ENCODE assay signal across 8 cellular contexts in the genomic region with DNA sequence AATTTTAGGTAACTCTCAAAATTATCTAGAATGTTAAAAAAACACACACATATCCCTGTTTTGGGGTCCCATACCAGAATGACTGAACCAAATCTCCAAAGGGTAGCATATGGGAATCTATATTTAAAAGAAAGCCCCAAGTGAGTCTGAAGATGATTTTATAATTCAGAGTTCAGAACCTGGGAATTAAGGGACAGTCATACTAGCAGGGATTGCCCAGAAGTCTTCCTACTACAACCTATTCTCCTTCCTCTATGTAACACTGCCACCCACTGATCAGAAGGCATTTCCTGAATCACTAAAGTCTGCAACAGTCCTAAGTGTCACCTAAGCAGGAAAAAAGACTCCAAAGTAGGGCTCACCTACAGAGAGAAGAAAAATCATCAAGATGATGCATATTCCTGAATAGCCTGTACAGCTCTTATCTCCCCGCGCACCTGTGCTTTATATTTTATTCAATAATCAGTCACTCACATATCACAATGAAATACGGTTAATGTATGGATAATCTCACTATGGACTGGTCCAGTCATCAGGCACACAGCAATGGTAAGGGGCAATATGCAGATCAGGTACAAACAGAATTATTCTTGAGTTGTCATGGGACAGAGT. TPM values are rescaled to one million over a fixed set of nuclear protein-coding genes. Genes with fewer than 3 reads are reported as not detected.
DNase-seq lines count a peak whose midpoint lies in the region; ATAC-seq and TF ChIP-seq lines count a peak whose summit lies in the region.

No MANE protein-coding gene starts in this region.

- no peak overlapping the region for H3K9ac ChIP-seq in OCI-LY1 (ENCODE audit: low read length)
- H3K9ac ChIP-seq in colonic mucosa (ENCODE audit: low read depth in 2 of 2, low read length in 2 of 2): no peak overlapping the region

- no peak overlapping the region for H3K4me2 ChIP-seq in OCI-LY1 (ENCODE audit: low read length)

- in situ Hi-C loops in GM13976 (cut with MboI; ENCODE audit: low sequenced_read_pairs, unreplicated experiment): no loop called here

- no peaks in the 10 kb centered on the region for H4K20me1 ChIP-seq in OCI-LY1 (ENCODE audit: insufficient read depth, low read length)

- H3K9me3 ChIP-seq in OCI-LY1 (ENCODE audit: low read length): no peaks in the 10 kb centered on the region
- no peaks in the 10 kb centered on the region for H3K9me3 ChIP-seq in colonic mucosa

- H3K27me3 ChIP-seq in OCI-LY1 (ENCODE audit: insufficient read depth, low read length) (no peaks in the 10 kb centered on the region), colonic mucosa (no peaks in the 10 kb centered on the region)

- no peaks in the 10 kb centered on the region for H3K79me2 ChIP-seq in OCI-LY1 (ENCODE audit: insufficient read depth, low read length)

- H3K27ac ChIP-seq in OCI-LY1 (ENCODE audit: low read depth, low read length, poor library complexity, severe bottlenecking) (no peak overlapping the region), colonic mucosa (no peak overlapping the region)

- peak; percentile 32 for ATAC-seq in HG02759 (IDR thresholded peaks at IDR 0.05; ENCODE audit: unreplicated experiment)

- H3K4me3 ChIP-seq in OCI-LY1 (ENCODE audit: low read depth, low read length, poor library complexity, severe bottlenecking) (no peak overlapping the region), colonic mucosa (no peak overlapping the region)

- intact Hi-C loops in colonic mucosa (cut with DNase I): no loop called here

- H3K4me1 ChIP-seq in OCI-LY1 (ENCODE audit: insufficient read depth, low read length, severe bottlenecking): peaks cover 40% of the 10 kb centered on the region
- no peaks in the 10 kb centered on the region for H3K4me1 ChIP-seq in colonic mucosa

- no peaks in the 10 kb centered on the region for H3K9me2 ChIP-seq in OCI-LY1 (ENCODE audit: low read depth, low read length)

- H3K36me3 ChIP-seq in OCI-LY1 (ENCODE audit: insufficient read depth, low read length) (peaks cover 3% of the 10 kb centered on the region; the same call in 1 of the 2 replicates), colonic mucosa (no peaks in the 10 kb centered on the region)

- no peak overlapping the region for H2AFZ ChIP-seq in OCI-LY1 (ENCODE audit: low read length)

- TF ChIP-seq CTCF in GM13976 (IDR thresholded peaks at IDR 0.05; ENCODE audit: borderline replicate concordance, control extremely low read depth, extremely low read depth, insufficient read depth, missing control alignments) (peak; percentile 64), OCI-LY1 (IDR thresholded peaks at IDR 0.05; ENCODE audit: low read length) (peak; percentile 61), colonic mucosa (IDR thresholded peaks at IDR 0.05) (no peak)

- H3F3A ChIP-seq in OCI-LY1 (ENCODE audit: insufficient read depth, low read length): no peaks in the 10 kb centered on the region

- peak; percentile 45 for DNase-seq in Ammon's horn (ENCODE audit: low spot score)
- no peak for DNase-seq in GM13976 (ENCODE audit: low spot score)
- DNase-seq in colonic mucosa: peak; percentile 21
- DNase-seq in mucosa of gallbladder (ENCODE audit: low spot score): peak; percentile 21
- DNase-seq in putamen (ENCODE audit: low spot score): no peak
- DNase-seq in mesenteric fat pad (ENCODE audit: low spot score): no peak

RNA-seq across cellular contexts. Expression of a gene that starts 4.9 kb away (rescaled TPM):
- total RNA-seq in colonic mucosa (10 to 100 TPM in 1 of 2 donors, 1 to 10 TPM in 1; 8.0 to 21.3 TPM), mucosa of gallbladder (147 TPM), mesenteric fat pad (35.9 TPM)

RNA-seq across cellular contexts. Expression of a gene that starts 55.5 kb away (rescaled TPM):
- total RNA-seq in colonic mucosa: 1 to 10 TPM; 1.0 to 1.1 TPM
- 3.4 TPM for total RNA-seq in mucosa of gallbladder
- total RNA-seq in mesenteric fat pad: 1.0 TPM

Comparison
In these comparisons a context has a peak if more than half of its experiments do, and no peak if none do; other contexts are left out.
1. DNase-seq: peak in Ammon's horn (single experiment), colonic mucosa (single experiment) and mucosa of gallbladder (single experiment); none in GM13976 (single experiment), putamen (single experiment) and mesenteric fat pad (single experiment).